8 cellular contexts compared by ENCODE assay signal in the genomic region with DNA sequence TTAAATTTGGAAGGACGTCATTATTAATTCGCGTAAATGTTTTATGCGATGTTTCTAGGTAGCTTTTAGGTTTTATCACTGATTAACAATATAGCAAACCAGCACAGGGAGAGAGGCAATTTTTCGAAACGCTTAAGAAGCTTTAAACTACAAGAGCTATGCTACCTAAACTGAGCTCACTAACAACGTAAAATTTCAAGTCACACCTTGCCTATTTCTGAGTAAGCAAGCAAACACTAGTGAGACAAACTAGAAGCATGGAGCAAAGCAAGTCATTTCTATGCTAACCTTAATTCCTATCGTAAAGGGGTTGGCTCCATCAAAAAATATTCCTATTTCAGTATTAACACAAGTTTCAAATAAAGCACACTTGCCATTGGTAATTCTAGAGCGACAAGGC. TPM values are rescaled to one million over a fixed set of nuclear protein-coding genes. Genes with fewer than 3 reads are reported as not detected.
DNase-seq lines count a peak whose midpoint lies in the region; ATAC-seq and TF ChIP-seq lines count a peak whose summit lies in the region.

No MANE protein-coding gene starts in this region.

- TF ChIP-seq CTCF in VCaP (conservative IDR thresholded peaks at IDR 0.05): no peak
- no peak for TF ChIP-seq CTCF in glutamatergic neuron (IDR thresholded peaks at IDR 0.05; ENCODE audit: partially characterized antibody, unreplicated experiment)

- peak overlapping the region; percentile 53 for H3K4me3 ChIP-seq in HAP-1
- H3K4me3 ChIP-seq in skeletal muscle tissue (ENCODE audit: low read length in 3 of 3): peak overlapping the region; percentile 83 to 87 (median 84)

- DNase-seq in HAP-1 (ENCODE audit: low spot score in 2 of 2): no peak
- DNase-seq in glutamatergic neuron: no peak
- no peak for DNase-seq in stimulated activated naive CD4-positive, alpha-beta T cell treated with Interleukin-2 at 50 U/mL for 16 hours (lab: John Stamatoyannopoulos, UW)

- peaks cover 7% of the 10 kb centered on the region for H3K27me3 Mint-ChIP-seq in glutamatergic neuron (ENCODE audit: unreplicated experiment)

- peak overlapping the region; percentile 93 to 98 (median 96) for H3K9ac ChIP-seq in skeletal muscle tissue (ENCODE audit: low read depth in 1 of 3, low read length in 3 of 3)

- peak overlapping the region; percentile 83 for H3K4me3 Mint-ChIP-seq in glutamatergic neuron (ENCODE audit: unreplicated experiment)

- no peaks in the 10 kb centered on the region for H3K27me3 ChIP-seq in HAP-1 (ENCODE audit: low read depth)
- no peaks in the 10 kb centered on the region for H3K27me3 ChIP-seq in skeletal muscle tissue (ENCODE audit: control insufficient read depth in 3 of 3, insufficient read depth in 3 of 3, low read length in 3 of 3)

- H3K36me3 ChIP-seq in HAP-1 (replicated peaks): no peaks in the 10 kb centered on the region
- H3K36me3 ChIP-seq in skeletal muscle tissue (ENCODE audit: control insufficient read depth in 3 of 3, insufficient read depth in 3 of 3, low read length in 3 of 3): no peaks in the 10 kb centered on the region

- H3K27ac ChIP-seq in VCaP: peak overlapping the region; percentile 96
- peak overlapping the region; percentile 95 for H3K27ac ChIP-seq in skeletal muscle tissue (ENCODE audit: low read depth, low read length)

- no peak for ATAC-seq in GM18502 (IDR thresholded peaks at IDR 0.05; ENCODE audit: poor library complexity, unreplicated experiment)
- no peak for ATAC-seq in GM19463 (IDR thresholded peaks at IDR 0.05; ENCODE audit: unreplicated experiment)
- no peak for ATAC-seq in HG02938 (IDR thresholded peaks at IDR 0.05; ENCODE audit: unreplicated experiment)

- H3K4me1 ChIP-seq in HAP-1: peaks cover 2% of the 10 kb centered on the region; the same call in 1 of the 2 replicates
- peaks cover 0 to 16% (median 3%) of the 10 kb centered on the region in 3 donors for H3K4me1 ChIP-seq in skeletal muscle tissue (ENCODE audit: control insufficient read depth in 3 of 3, insufficient read depth in 3 of 3, low read length in 3 of 3)

- H3K9me3 Mint-ChIP-seq in glutamatergic neuron (ENCODE audit: unreplicated experiment): peaks cover 7% of the 10 kb centered on the region

- H3K36me3 Mint-ChIP-seq in glutamatergic neuron (ENCODE audit: unreplicated experiment): no peaks in the 10 kb centered on the region

- H3K9me3 ChIP-seq in HAP-1 (no peaks in the 10 kb centered on the region), skeletal muscle tissue (ENCODE audit: control insufficient read depth in 3 of 3, low read length in 3 of 3) (no peaks in the 10 kb centered on the region)

- peaks cover 2% of the 10 kb centered on the region for H3K4me1 Mint-ChIP-seq in glutamatergic neuron (ENCODE audit: low read depth, unreplicated experiment)

- in situ Hi-C loops in HAP-1 (cut with MboI; ENCODE audit: low sequenced_read_pairs): no loop called here

- H3K27ac Mint-ChIP-seq in glutamatergic neuron (ENCODE audit: unreplicated experiment): no peak overlapping the region

RNA-seq across cellular contexts. Expression of a gene that starts 1.2 kb away (rescaled TPM):
- total RNA-seq in glutamatergic neuron (ENCODE audit: unreplicated experiment): 6.4 TPM
- total RNA-seq in skeletal muscle tissue: 17.2 TPM
